In genomic region chrX:154396948-154397887, GRCh38 we compare ENCODE assay signal across 1 cellular context.
TF ChIP-seq lines count a peak whose summit lies in the region.

No MANE protein-coding gene starts in this region.

TF ChIP-seq in K562, 482 proteins besides CTCF, POLR2A, EP300 and RAD21 (continues in another document):
- TF ChIP-seq ETV1 (tag; conservative IDR thresholded peaks at IDR 0.05; ENCODE audit: low read depth) (peak; percentile 42; the same call in 1 of the 2 replicates), SAP30 (IDR thresholded peaks at IDR 0.05; ENCODE audit: borderline replicate concordance, insufficient read depth, low read depth, low read length, poor library complexity, severe bottlenecking) (peak; percentile 49), E2F6 (IDR thresholded peaks at IDR 0.05; ENCODE audit: borderline replicate concordance in 1 of 2, extremely low read depth in 1 of 2, insufficient read depth in 1 of 2, insufficient read length in 1 of 2, low read depth in 1 of 2, low read length in 1 of 2, poor library complexity in 1 of 2, severe bottlenecking in 1 of 2) (peak in 1 of 2 experiments; percentile 13), CHD4 (IDR thresholded peaks at IDR 0.05; ENCODE audit: insufficient read depth, insufficient replicate concordance, low read depth, low read length, poor library complexity, severe bottlenecking) (no peak), BCOR (IDR thresholded peaks at IDR 0.05) (0 out of 2 replicates have a peak, but pooled peaks have one; percentile 19), RCOR1 (IDR thresholded peaks at IDR 0.05; ENCODE audit: borderline replicate concordance in 1 of 2, low read depth in 2 of 2, low read length in 2 of 2) (0 out of 4 replicates have a peak, but pooled peaks of 1 of the 2 experiments have one; percentile 28), SRSF3 (IDR thresholded peaks at IDR 0.05; ENCODE audit: insufficient read depth, low read length) (0 out of 2 replicates have a peak, but pooled peaks have one; percentile 35), TOE1 (IDR thresholded peaks at IDR 0.05; ENCODE audit: borderline replicate concordance) (no peak), TOE1 (CRISPR knock-in tag; IDR thresholded peaks at IDR 0.05; ENCODE audit: borderline replicate concordance, low read depth) (0 out of 2 replicates have a peak, but pooled peaks have one; percentile 35), JUND (IDR thresholded peaks at IDR 0.05; ENCODE audit: borderline replicate concordance, low read depth, low read length) (0 out of 2 replicates have a peak, but pooled peaks have one; percentile 7), JUND (tag; IDR thresholded peaks at IDR 0.05; ENCODE audit: borderline replicate concordance, low read depth, low read length) (no peak; the same call in 2 of the 3 replicates), ZBTB12 (CRISPR knock-in tag; IDR thresholded peaks at IDR 0.05) (no peak), TFE3 (CRISPR knock-in tag; IDR thresholded peaks at IDR 0.05) (no peak), PHF8 (IDR thresholded peaks at IDR 0.05; ENCODE audit: borderline replicate concordance, low read length) (peak; percentile 39; the same call in 1 of the 2 replicates), TCF3 (CRISPR knock-in tag; IDR thresholded peaks at IDR 0.05) (no peak), E2F4 (CRISPR knock-in tag; IDR thresholded peaks at IDR 0.05; ENCODE audit: low read depth) (no peak), POLR2G (IDR thresholded peaks at IDR 0.05; ENCODE audit: low read depth, low read length) (peak; percentile 11; the same call in 1 of the 2 replicates), CREM (IDR thresholded peaks at IDR 0.05; ENCODE audit: low read depth) (peak; percentile 9; the same call in 1 of the 2 replicates), MAZ (CRISPR knock-in tag; conservative IDR thresholded peaks at IDR 0.05 in 1 of 2, IDR thresholded peaks at IDR 0.05 in 1 of 2) (peak in 1 of 2 experiments; percentile 49; a peak in 2 of 4 replicates), NR1H2 (CRISPR knock-in tag; IDR thresholded peaks at IDR 0.05) (no peak), ZBTB7A (IDR thresholded peaks at IDR 0.05; ENCODE audit: borderline replicate concordance, control insufficient read depth, low read depth, low read length) (peak; percentile 26; the same call in 1 of the 2 replicates), CBFA2T3 (IDR thresholded peaks at IDR 0.05) (0 out of 2 replicates have a peak, but pooled peaks have one; percentile 2), HDAC1 (IDR thresholded peaks at IDR 0.05) (peak in 1 of 2 experiments; percentile 41; a peak in 2 of 4 replicates), ZNF395 (CRISPR knock-in tag; IDR thresholded peaks at IDR 0.05) (0 out of 2 replicates have a peak, but pooled peaks have one; percentile 57), FOXP4 (CRISPR knock-in tag; IDR thresholded peaks at IDR 0.05; ENCODE audit: borderline replicate concordance) (0 out of 2 replicates have a peak, but pooled peaks have one; percentile 19), EGR1 (conservative IDR thresholded peaks at IDR 0.05) (peak; percentile 78), HNRNPL (IDR thresholded peaks at IDR 0.05; ENCODE audit: low read depth, low read length) (peak; percentile 12), FOXO4 (CRISPR knock-in tag; IDR thresholded peaks at IDR 0.05) (no peak), KLF6 (CRISPR knock-in tag; IDR thresholded peaks at IDR 0.05; ENCODE audit: borderline replicate concordance) (0 out of 2 replicates have a peak, but pooled peaks have one; percentile 26), ZNF12 (CRISPR knock-in tag; IDR thresholded peaks at IDR 0.05) (peak; percentile 88), CXXC5 (CRISPR knock-in tag; IDR thresholded peaks at IDR 0.05) (peak; percentile 42), MYNN (IDR thresholded peaks at IDR 0.05) (no peak), MYNN (CRISPR knock-in tag; IDR thresholded peaks at IDR 0.05) (no peak), NKRF (IDR thresholded peaks at IDR 0.05; ENCODE audit: borderline replicate concordance) (0 out of 2 replicates have a peak, but pooled peaks have one; percentile 9), NR2C2 (CRISPR knock-in tag; IDR thresholded peaks at IDR 0.05) (no peak), NR2C2 (tag; IDR thresholded peaks at IDR 0.05) (0 out of 2 replicates have a peak, but pooled peaks have one; percentile 73), ZNF436 (CRISPR knock-in tag; IDR thresholded peaks at IDR 0.05) (peak; percentile 58; the same call in 1 of the 2 replicates), OTX1 (CRISPR knock-in tag; IDR thresholded peaks at IDR 0.05) (no peak), SIN3A (IDR thresholded peaks at IDR 0.05; ENCODE audit: borderline replicate concordance in 2 of 2, control insufficient read depth in 1 of 2, low read depth in 2 of 2, low read length in 2 of 2) (peak in 1 of 2 experiments; percentile 58; a peak in 2 of 4 replicates), BRD4 (IDR thresholded peaks at IDR 0.05) (peak; percentile 86; the same call in 1 of the 2 replicates), CTBP1 (IDR thresholded peaks at IDR 0.05; ENCODE audit: borderline replicate concordance) (peak; percentile 14; the same call in 1 of the 2 replicates), FOXK2 (conservative IDR thresholded peaks at IDR 0.05 in 1 of 2, IDR thresholded peaks at IDR 0.05 in 1 of 2; ENCODE audit: low read depth in 2 of 2) (peak in 1 of 2 experiments; percentile 34; a peak in 1 of 4 replicates), FIP1L1 (IDR thresholded peaks at IDR 0.05; ENCODE audit: low read depth, low read length, poor library complexity, severe bottlenecking) (peak; percentile 61), MCM5 (IDR thresholded peaks at IDR 0.05; ENCODE audit: low read depth) (no peak), HDAC2 (IDR thresholded peaks at IDR 0.05) (peak; percentile 14; the same call in 1 of the 2 replicates), ZBTB11 (CRISPR knock-in tag; IDR thresholded peaks at IDR 0.05) (peak in 1 of 3 experiments; percentile 40; a peak in 1 of 6 replicates), ZFP36 (IDR thresholded peaks at IDR 0.05; ENCODE audit: low read depth, low read length, partially characterized antibody) (peak; percentile 90)
